In genomic region chr11:117820071-117820470, GRCh38 we compare ENCODE assay signal across 17 cellular contexts. TPM values are rescaled to one million over a fixed set of nuclear protein-coding genes. Genes with fewer than 3 reads are reported as not detected.
DNase-seq lines count a peak whose midpoint lies in the region; ATAC-seq lines count a peak whose summit lies in the region.
"Had no signal": no experiment of that assay in that cellular context is flagged by ENCODE, and none has a peak within 500 bp of the region (broad histone marks: within the 10 kb centered on the region; RNA-seq: fewer than 3 reads in every experiment).

No MANE protein-coding gene starts in this region.

- peak; percentile 71 for ATAC-seq in left colon
- ATAC-seq: HCT116 had no signal

- peaks cover 0 to 10% (median 0%) of the 10 kb centered on the region in 11 experiments; a peak in 4 of 22 replicates for H4K20me1 ChIP-seq in BLaER1 treated with 17β-estradiol and CSF1 and Interleukin-3, amounts not matched to agents 10 nM and 100 nM

- DNase-seq in GDM1 (lab: John Stamatoyannopoulos, UW) (peak; percentile 24), NCI-H526 treated with DMSO at 0.1 percent for 48 hours (lab: John Stamatoyannopoulos, UW) (peak; percentile 79), left colon (peak; percentile 64 to 71), cortex of kidney (lab: John Stamatoyannopoulos, UW) (no peak), T-helper 9 cell (no peak), A172 (ENCODE audit: low spot score) (no peak), HuH-7 (ENCODE audit: low spot score) (no peak)
- DNase-seq: activated T-cell treated with anti-CD3 and anti-CD28 coated beads, Interleukin-2, amount 50 U/mL, for 1 hour; effector CD8-positive, alpha-beta T cell; naive B cell; SIG-M5; stimulated activated CD4-positive, alpha-beta T cell treated with anti-CD3 and anti-CD28 coated beads, Interleukin-4, amount 100 ng/mL, for 24 hours; stimulated activated naive CD4-positive, alpha-beta T cell treated with Interleukin-2 at 50 U/mL for 16 hours had no signal

- no peaks in the 10 kb centered on the region for H3K9me3 ChIP-seq in BLaER1 treated with 17β-estradiol and CSF1 and Interleukin-3, amounts not matched to agents 10 nM and 100 nM (replicated peaks in 1 of 11)
- H3K9me3 ChIP-seq: ascending aorta, right atrium auricular region had no signal

- H3K4me1 ChIP-seq in BLaER1 treated with 17β-estradiol and CSF1 and Interleukin-3, amounts not matched to agents 10 nM and 100 nM = peaks cover 81 to 97% (median 93%) of the 10 kb centered on the region in 10 experiments
- H3K4me1 ChIP-seq: ascending aorta had no signal

- intact Hi-C loops in left colon (cut with DNase I, micrococcal nuclease) = no loop called here

- H3K36me3 ChIP-seq in BLaER1 treated with 17β-estradiol and CSF1 and Interleukin-3, amounts not matched to agents 10 nM and 100 nM = no peaks in the 10 kb centered on the region
- H3K36me3 ChIP-seq: ascending aorta, right atrium auricular region had no signal

- peak overlapping the region in 4 of 11 experiments; percentile 3 to 35 (median 17); a peak in 2 of 22 replicates for H3K9ac ChIP-seq in BLaER1 treated with 17β-estradiol and CSF1 and Interleukin-3, amounts not matched to agents 10 nM and 100 nM

- no peak overlapping the region for H3K4me3 ChIP-seq in BLaER1 treated with 17β-estradiol and CSF1 and Interleukin-3, amounts not matched to agents 10 nM and 100 nM
- H3K4me3 ChIP-seq: ascending aorta, right atrium auricular region had no signal

- no peaks in the 10 kb centered on the region for H3K27me3 ChIP-seq in BLaER1 treated with 17β-estradiol and CSF1 and Interleukin-3, amounts not matched to agents 10 nM and 100 nM
- H3K27me3 ChIP-seq: ascending aorta, right atrium auricular region had no signal

- H3K4me2 ChIP-seq in BLaER1 treated with 17β-estradiol and CSF1 and Interleukin-3, amounts not matched to agents 10 nM and 100 nM = peak overlapping the region; percentile 10 to 94 (median 80); a peak in 19 of 22 replicates

- H3K27ac ChIP-seq in BLaER1 treated with 17β-estradiol and CSF1 and Interleukin-3, amounts not matched to agents 10 nM and 100 nM = no peak overlapping the region
- H3K27ac ChIP-seq: ascending aorta, right atrium auricular region had no signal

RNA-seq across cellular contexts. Expression of gene FXYD2, which starts 4.5 kb away (rescaled TPM):
- 1 to 10 TPM in 1 of 2 donors, under 1 TPM in 1; 0.61 to 1.0 TPM for total RNA-seq in left colon
- total RNA-seq in A172 (2014; rRNA removed; shearing (Covaris generic)) = not detected in 2 replicates
- total RNA-seq: ascending aorta had no signal

RNA-seq across cellular contexts. Expression of gene DSCAML1, which starts 23.1 kb away (rescaled TPM):
- total RNA-seq in left colon = 1 to 10 TPM; 3.6 to 8.6 TPM
- total RNA-seq in A172 (2014; rRNA removed; shearing (Covaris generic)) = not detected in 2 replicates
- total RNA-seq: ascending aorta had no signal

RNA-seq across cellular contexts. Expression of gene FXYD6, which starts 56.4 kb away (rescaled TPM):
- total RNA-seq in left colon = 10 to 100 TPM in 1 of 2 donors, 1 to 10 TPM in 1; 4.4 to 37.2 TPM
- 2.1 and 2.9 TPM in 2 replicates for total RNA-seq in A172 (2014; rRNA removed; shearing (Covaris generic))

Comparison
In these comparisons a context has a peak if more than half of its experiments do, and no peak if none do; other contexts are left out.
1. DNase-seq: peak in GDM1 (single experiment), NCI-H526 treated with DMSO at 0.1 percent for 48 hours (single experiment) and left colon (2 of 2); none in cortex of kidney (single experiment), T-helper 9 cell (single experiment), A172 (single experiment) and HuH-7 (single experiment).